In the genomic region with DNA sequence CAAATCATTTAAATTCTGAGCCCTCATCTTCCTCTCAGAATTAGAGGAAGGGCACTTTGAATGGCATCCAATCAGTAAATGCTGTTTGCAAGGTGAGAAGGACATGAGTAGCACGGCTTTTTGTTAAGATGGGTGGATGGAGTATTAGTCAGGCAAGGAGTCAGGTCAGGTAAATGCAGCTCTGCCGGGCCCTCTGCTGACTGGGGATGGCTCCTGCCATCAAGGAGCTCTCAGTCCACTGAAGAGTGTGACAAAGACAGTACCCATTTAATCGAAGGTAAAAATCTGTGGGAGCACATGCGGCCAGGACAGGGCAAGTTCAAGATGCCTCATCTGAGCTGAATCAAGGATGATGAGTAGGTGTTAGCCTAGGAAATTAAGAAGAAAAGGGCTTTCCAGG, we compare ENCODE assay signal across 1 cellular context.
TF ChIP-seq lines count a peak whose summit lies in the region.

No MANE protein-coding gene starts in this region.

TF ChIP-seq in WTC11, 78 proteins besides CTCF, POLR2A, EP300 and RAD21 (continued from another document):
- TF ChIP-seq ZBTB43 (CRISPR knock-in tag; IDR thresholded peaks at IDR 0.05), result no peak
- TF ChIP-seq IRF1 (CRISPR knock-in tag; IDR thresholded peaks at IDR 0.05), result no peak
- no peak for TF ChIP-seq RORB (CRISPR knock-in tag; IDR thresholded peaks at IDR 0.05)
